Comparison of ENCODE assay signal across 1 cellular context in genomic region chr17:50397111-50397918, GRCh38.
TF ChIP-seq lines count a peak whose summit lies in the region.

LRRC59 (minus strand) TSS chr17:50397523; CDS start chr17:50397317, 206 bp downstream.

TF ChIP-seq in K562, 482 proteins besides CTCF, POLR2A, EP300 and RAD21 (continued from another document and continues in another):
- 0 out of 4 replicates have a peak, but pooled peaks of 1 of the 2 experiments have one; percentile 43 for TF ChIP-seq ZMIZ1 (IDR thresholded peaks at IDR 0.05; ENCODE audit: low read depth in 2 of 2, low read length in 2 of 2)
- peak; percentile 74 for TF ChIP-seq TBP (optimal IDR thresholded peaks at IDR 0.05; ENCODE audit: low read depth, low read length)
- TF ChIP-seq CLOCK (CRISPR knock-in tag; IDR thresholded peaks at IDR 0.05; ENCODE audit: borderline replicate concordance), result no peak
- no peak for TF ChIP-seq TCF7L2 (IDR thresholded peaks at IDR 0.05; ENCODE audit: low read depth, low read length)
- TF ChIP-seq ZKSCAN1 (IDR thresholded peaks at IDR 0.05; ENCODE audit: low read depth, low read length), result peak; percentile 58; the same call in 1 of the 2 replicates
- peak; percentile 48; the same call in 1 of the 2 replicates for TF ChIP-seq ZNF76 (CRISPR knock-in tag; IDR thresholded peaks at IDR 0.05; ENCODE audit: borderline replicate concordance)
- TF ChIP-seq ZNF263 (CRISPR knock-in tag; IDR thresholded peaks at IDR 0.05; ENCODE audit: borderline replicate concordance), result peak; percentile 21
- peak; percentile 90 for TF ChIP-seq CXXC5 (CRISPR knock-in tag; IDR thresholded peaks at IDR 0.05)
- peak; percentile 83 for TF ChIP-seq SIN3B (IDR thresholded peaks at IDR 0.05; ENCODE audit: low read depth)
- TF ChIP-seq ZNF507 (tag; conservative IDR thresholded peaks at IDR 0.05), result no peak
- TF ChIP-seq YY1 (IDR thresholded peaks at IDR 0.05; ENCODE audit: borderline replicate concordance in 1 of 3, control insufficient read depth in 1 of 3, extremely low read depth in 1 of 3, insufficient read depth in 3 of 3, insufficient read length in 1 of 3, insufficient replicate concordance in 2 of 3, low read depth in 1 of 3, low read length in 2 of 3), result peak in 2 of 3 experiments; percentile 67 to 71
- peak; percentile 62; the same call in 1 of the 2 replicates for TF ChIP-seq ZBTB9 (CRISPR knock-in tag; IDR thresholded peaks at IDR 0.05)
- peak; percentile 85 for TF ChIP-seq ATF3 (IDR thresholded peaks at IDR 0.05)
- peak; percentile 79; the same call in 1 of the 2 replicates for TF ChIP-seq ATF3 (CRISPR knock-in tag; conservative IDR thresholded peaks at IDR 0.05)
- TF ChIP-seq CREBBP (IDR thresholded peaks at IDR 0.05; ENCODE audit: low read depth, low read length), result no peak
- TF ChIP-seq ZNF780A (CRISPR knock-in tag; IDR thresholded peaks at IDR 0.05), result no peak
- TF ChIP-seq FOSL1 (tag; conservative IDR thresholded peaks at IDR 0.05), result peak; percentile 77
- TF ChIP-seq SAP30 (IDR thresholded peaks at IDR 0.05; ENCODE audit: borderline replicate concordance, insufficient read depth, low read depth, low read length, poor library complexity, severe bottlenecking), result peak; percentile 90
- TF ChIP-seq ZBTB11 (CRISPR knock-in tag; IDR thresholded peaks at IDR 0.05), result peak in 1 of 3 experiments; percentile 79; a peak in 2 of 6 replicates
- TF ChIP-seq SNAPC5 (CRISPR knock-in tag; IDR thresholded peaks at IDR 0.05), result no peak
- TF ChIP-seq RBBP5 (IDR thresholded peaks at IDR 0.05; ENCODE audit: borderline replicate concordance, insufficient read depth, low read length, poor library complexity, severe bottlenecking), result peak; percentile 97
- no peak for TF ChIP-seq RFX7 (CRISPR knock-in tag; IDR thresholded peaks at IDR 0.05)
- TF ChIP-seq BCOR (IDR thresholded peaks at IDR 0.05), result peak; percentile 23; the same call in 1 of the 2 replicates
- TF ChIP-seq HBP1 (CRISPR knock-in tag; IDR thresholded peaks at IDR 0.05), result peak; percentile 60
- peak; percentile 97 for TF ChIP-seq AFF4 (CRISPR knock-in tag; IDR thresholded peaks at IDR 0.05)
- peak; percentile 37 to 93; a peak in 2 of 4 replicates for TF ChIP-seq NONO (IDR thresholded peaks at IDR 0.05; ENCODE audit: low read depth in 2 of 2, low read length in 1 of 2)
- TF ChIP-seq MED1 (CRISPR knock-in tag; IDR thresholded peaks at IDR 0.05; ENCODE audit: borderline replicate concordance), result no peak
- TF ChIP-seq TBL1XR1 (IDR thresholded peaks at IDR 0.05; ENCODE audit: low read length in 2 of 2), result peak in 1 of 2 experiments; percentile 49; a peak in 1 of 4 replicates
- no peak for TF ChIP-seq ZNF586 (CRISPR knock-in tag; conservative IDR thresholded peaks at IDR 0.05)
- TF ChIP-seq ZNF280B (CRISPR knock-in tag; IDR thresholded peaks at IDR 0.05), result no peak
- TF ChIP-seq HMGN3 (IDR thresholded peaks at IDR 0.05; ENCODE audit: borderline replicate concordance, extremely low read depth, insufficient read length, low read depth, low read length), result no peak
- TF ChIP-seq TCF3 (CRISPR knock-in tag; IDR thresholded peaks at IDR 0.05), result peak; percentile 57
- peak; percentile 89 for TF ChIP-seq ZNF511 (CRISPR knock-in tag; IDR thresholded peaks at IDR 0.05)
- TF ChIP-seq TARDBP (IDR thresholded peaks at IDR 0.05), result peak; percentile 51; the same call in 1 of the 2 replicates
